Comparison of ENCODE assay signal across 11 cellular contexts in the genomic region with DNA sequence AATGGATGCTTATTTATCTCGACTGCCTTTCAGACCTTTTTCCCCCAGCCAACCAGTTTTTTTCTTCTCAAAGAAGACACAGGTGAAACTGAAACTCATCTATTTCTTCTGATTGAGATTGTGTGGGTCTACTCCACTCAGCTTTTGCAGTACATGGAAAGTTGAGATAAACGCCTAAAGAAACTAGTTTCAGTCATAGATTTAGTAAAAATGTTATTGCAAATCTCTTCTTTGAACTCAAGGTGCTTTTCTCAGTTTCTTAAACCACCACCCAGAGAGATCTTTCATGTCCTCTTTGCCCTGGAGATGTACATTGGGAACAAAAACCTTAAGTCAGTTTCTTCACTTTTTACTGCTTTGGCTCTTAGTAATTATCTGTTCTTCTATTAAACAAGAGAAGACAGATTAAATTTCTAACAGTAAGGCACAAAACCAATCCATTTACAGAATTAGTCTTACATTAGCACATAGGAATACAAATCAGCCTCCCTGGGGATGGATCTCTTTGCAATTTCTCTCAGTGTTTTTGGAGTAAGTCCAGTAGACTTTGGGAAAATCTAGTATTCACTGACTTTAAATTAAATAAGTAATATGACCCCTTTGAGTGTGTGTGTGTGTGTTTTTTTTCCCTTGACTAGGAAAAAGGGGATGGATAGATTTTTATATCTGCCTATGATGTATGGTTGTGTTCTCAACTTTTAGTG. TPM values are rescaled to one million over a fixed set of nuclear protein-coding genes. Genes with fewer than 3 reads are reported as not detected.
DNase-seq lines count a peak whose midpoint lies in the region; ATAC-seq and TF ChIP-seq lines count a peak whose summit lies in the region.
"Had no signal": no experiment of that assay in that cellular context is flagged by ENCODE, and none has a peak within 500 bp of the region (broad histone marks: within the 10 kb centered on the region; RNA-seq: fewer than 3 reads in every experiment).

No MANE protein-coding gene starts in this region.

- H3K27me3 Mint-ChIP-seq in activated naive CD8-positive, alpha-beta T cell treated with anti-CD3 and anti-CD28 coated beads for 36 hours = no peaks in the 10 kb centered on the region
- H3K27me3 Mint-ChIP-seq: naive B cell had no signal

- TF ChIP-seq POLR2A in ovary (IDR thresholded peaks at IDR 0.05) = no peak

- H3K36me3 ChIP-seq in ovary = no peaks in the 10 kb centered on the region
- H3K36me3 ChIP-seq: gastrocnemius medialis had no signal

- no peak overlapping the region for H3K4me3 ChIP-seq in ovary
- H3K4me3 ChIP-seq: gastrocnemius medialis had no signal

- in situ Hi-C loops in GM13977 (cut with MboI; ENCODE audit: low pct_unique_long_range_greater_than_20kb, low sequenced_read_pairs, unreplicated experiment) = no loop called here

- TF ChIP-seq CTCF in GM13977 (IDR thresholded peaks at IDR 0.05; ENCODE audit: extremely low read depth, insufficient read depth, missing control alignments) (no peak), ovary (IDR thresholded peaks at IDR 0.05) (no peak)

- H3K27ac Mint-ChIP-seq in activated naive CD8-positive, alpha-beta T cell treated with anti-CD3 and anti-CD28 coated beads for 36 hours = peak overlapping the region; percentile 77

- H3K27ac ChIP-seq in ovary = no peak overlapping the region
- H3K27ac ChIP-seq: gastrocnemius medialis had no signal

- peak; percentile 52 for ATAC-seq in GM19463 (IDR thresholded peaks at IDR 0.05; ENCODE audit: unreplicated experiment)
- peak; percentile 48 for ATAC-seq in HG03135 (IDR thresholded peaks at IDR 0.05; ENCODE audit: unreplicated experiment)
- ATAC-seq: gastrocnemius medialis had no signal

- H3K4me1 Mint-ChIP-seq in activated naive CD8-positive, alpha-beta T cell treated with anti-CD3 and anti-CD28 coated beads for 36 hours = peaks cover 81% of the 10 kb centered on the region

- DNase-seq in GM13977 (ENCODE audit: low spot score) (peak; percentile 48), NCI-H2196 (lab: John Stamatoyannopoulos, UW; ENCODE audit: unreplicated experiment) (no peak), ovary (no peak), HK-2 (ENCODE audit: unreplicated experiment) (no peak), UCSD-AML1 (lab: John Stamatoyannopoulos, UW; ENCODE audit: unreplicated experiment) (no peak)
- no peak for DNase-seq in activated naive CD8-positive, alpha-beta T cell treated with anti-CD3 and anti-CD28 coated beads for 36 hours
- DNase-seq: activated effector memory CD4-positive, alpha-beta T cell treated with anti-CD3 and anti-CD28 coated beads, Interleukin-2, amount 50 U/mL, for 16 hours; gastrocnemius medialis; naive B cell had no signal

- 84 to 86% (median 85%) methylated on average over 2 of the region's 2 CpGs for WGBS in ovary, 3 donors

- H3K9me3 Mint-ChIP-seq in activated naive CD8-positive, alpha-beta T cell treated with anti-CD3 and anti-CD28 coated beads for 36 hours = no peaks in the 10 kb centered on the region
- H3K9me3 Mint-ChIP-seq: naive B cell had no signal

- peaks cover 5% of the 10 kb centered on the region for H3K4me1 ChIP-seq in ovary (ENCODE audit: insufficient read depth)

- intact Hi-C loops in ovary (cut with DNase I) = no loop called here

- TF ChIP-seq EP300 in ovary (IDR thresholded peaks at IDR 0.05) = no peak

- no peaks in the 10 kb centered on the region for H3K9me3 ChIP-seq in ovary
- H3K9me3 ChIP-seq: gastrocnemius medialis had no signal

- H3K4me3 Mint-ChIP-seq in activated naive CD8-positive, alpha-beta T cell treated with anti-CD3 and anti-CD28 coated beads for 36 hours = peak overlapping the region; percentile 44

- peaks cover 26% of the 10 kb centered on the region for H3K36me3 Mint-ChIP-seq in activated naive CD8-positive, alpha-beta T cell treated with anti-CD3 and anti-CD28 coated beads for 36 hours

- H3K27me3 ChIP-seq in ovary = no peaks in the 10 kb centered on the region
- H3K27me3 ChIP-seq: gastrocnemius medialis had no signal

RNA-seq across cellular contexts. Expression of gene FBXW8, which starts 11.6 kb away (rescaled TPM):
- total RNA-seq in activated naive CD8-positive, alpha-beta T cell treated with anti-CD3 and anti-CD28 coated beads for 36 hours = 1 to 10 TPM; 7.3 to 8.0 TPM
- 10 to 100 TPM in 6 of 7 donors, 1 to 10 TPM in 1; 8.3 to 23.1 (median 16.9) TPM for total RNA-seq in ovary
- polyA plus RNA-seq in ovary = 10 to 100 TPM in 1 of 2 donors, 1 to 10 TPM in 1; 7.4 to 13.9 TPM

RNA-seq across cellular contexts. Expression of gene HRK, which starts 41.1 kb away (rescaled TPM):
- total RNA-seq in activated naive CD8-positive, alpha-beta T cell treated with anti-CD3 and anti-CD28 coated beads for 36 hours = not detected
- total RNA-seq in ovary = under 1 TPM in 5 of 7 donors, not detected in 2; under 0.01 to 0.30 (median 0.20) TPM
- polyA plus RNA-seq in ovary = under 1 TPM in 1 of 2 donors, not detected in 1; 0.08 TPM
- total RNA-seq: gastrocnemius medialis had no signal
